ENCODE assay signal across 9 cellular contexts in the genomic region with DNA sequence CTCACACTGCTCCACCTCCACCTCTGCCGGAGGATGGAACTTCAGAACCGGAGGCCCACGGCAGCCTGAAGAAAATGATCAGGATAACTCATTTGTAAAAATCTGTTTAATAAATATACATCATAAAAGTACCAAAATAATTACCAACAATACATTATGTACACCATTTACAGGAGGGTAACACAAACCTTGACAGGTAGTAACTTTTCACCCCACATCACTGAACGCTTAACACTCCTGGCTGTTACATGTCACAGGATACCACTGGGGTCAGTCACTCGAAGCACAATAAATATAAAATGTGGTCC. TPM values are rescaled to one million over a fixed set of nuclear protein-coding genes. Genes with fewer than 3 reads are reported as not detected.
DNase-seq lines count a peak whose midpoint lies in the region; ATAC-seq and TF ChIP-seq lines count a peak whose summit lies in the region.
"Had no signal": no experiment of that assay in that cellular context is flagged by ENCODE, and none has a peak within 500 bp of the region (broad histone marks: within the 10 kb centered on the region; RNA-seq: fewer than 3 reads in every experiment).

No MANE protein-coding gene starts in this region.

- H3F3A ChIP-seq in SU-DHL-6 (ENCODE audit: insufficient read depth): peaks cover 59% of the 10 kb centered on the region

- peaks cover 57% of the 10 kb centered on the region for H3K4me1 Mint-ChIP-seq in CD8-positive, alpha-beta T cell (ENCODE audit: low read depth)

- H3K36me3 ChIP-seq in CD8-positive, alpha-beta T cell (ENCODE audit: insufficient read depth, low read length): peaks cover 37% of the 10 kb centered on the region
- H3K36me3 ChIP-seq in SU-DHL-6 (ENCODE audit: low read length): peaks cover 33% of the 10 kb centered on the region
- H3K36me3 ChIP-seq in esophagus muscularis mucosa: peaks cover 36 to 62% (median 42%) of the 10 kb centered on the region in 4 donors
- H3K36me3 ChIP-seq in prostate gland: peaks cover 22 to 29% of the 10 kb centered on the region in 2 donors

- no peak for ATAC-seq in CD8-positive, alpha-beta T cell
- ATAC-seq in GM21381 (IDR thresholded peaks at IDR 0.05; ENCODE audit: unreplicated experiment) (no peak), HG03139 (IDR thresholded peaks at IDR 0.05; ENCODE audit: unreplicated experiment) (no peak)

- TF ChIP-seq POLR2A in esophagus muscularis mucosa (IDR thresholded peaks at IDR 0.05; ENCODE audit: low read depth) (no peak), prostate gland (IDR thresholded peaks at IDR 0.05) (no peak)

- TF ChIP-seq EP300 in esophagus muscularis mucosa (IDR thresholded peaks at IDR 0.05): no peak

- peak overlapping the region; percentile 97 for H3K27ac Mint-ChIP-seq in CD8-positive, alpha-beta T cell

- H3K9me3 Mint-ChIP-seq in CD8-positive, alpha-beta T cell: no peaks in the 10 kb centered on the region

- no peak overlapping the region for H3K9ac ChIP-seq in SU-DHL-6 (ENCODE audit: low read length)

- no peak for TF ChIP-seq CTCF in CD8-positive, alpha-beta T cell (IDR thresholded peaks at IDR 0.05)
- TF ChIP-seq CTCF in SU-DHL-6 (IDR thresholded peaks at IDR 0.05; ENCODE audit: insufficient read depth, low read length, poor library complexity, severe bottlenecking) (no peak), esophagus muscularis mucosa (IDR thresholded peaks at IDR 0.05) (no peak), prostate gland (IDR thresholded peaks at IDR 0.05) (peak in 1 of 4 experiments; percentile 7)

- H4K20me1 ChIP-seq in SU-DHL-6 (ENCODE audit: low read depth, low read length): peaks cover 4% of the 10 kb centered on the region; the same call in 1 of the 2 replicates

- 38% methylated on average over 5 of the region's 5 CpGs for WGBS in esophagus muscularis mucosa
- WGBS in prostate gland: 26% methylated on average over 5 of the region's 5 CpGs

- CTCF ChIA-PET in CD8-positive, alpha-beta T cell (lab: Charles Lee): interaction anchor here (0.8 to 9.7 kb wide), 3 partner anchors 14 to 260 kb away, joined by 3 to 88 read pairs (median 7); no protein-coding TSS in a partner anchor

- H3K4me2 ChIP-seq in SU-DHL-6 (ENCODE audit: low read depth, low read length, poor library complexity, severe bottlenecking): peak overlapping the region; percentile 91

- H2AFZ ChIP-seq in SU-DHL-6 (ENCODE audit: low read depth, low read length, severe bottlenecking): no peak overlapping the region

- no peaks in the 10 kb centered on the region for H3K27me3 ChIP-seq in CD8-positive, alpha-beta T cell (ENCODE audit: insufficient read depth, low read length)
- H3K27me3 ChIP-seq in SU-DHL-6 (ENCODE audit: low read length): no peaks in the 10 kb centered on the region
- H3K27me3 ChIP-seq in esophagus muscularis mucosa: no peaks in the 10 kb centered on the region
- H3K27me3 ChIP-seq in prostate gland (replicated peaks; ENCODE audit: insufficient read depth): no peaks in the 10 kb centered on the region

- H3K79me2 ChIP-seq in SU-DHL-6 (ENCODE audit: insufficient read depth, low read length): peaks cover 11% of the 10 kb centered on the region; the same call in 1 of the 2 replicates

- no peaks in the 10 kb centered on the region for H3K9me2 ChIP-seq in SU-DHL-6 (replicated peaks; ENCODE audit: insufficient read depth, low read length)

- H3K36me3 Mint-ChIP-seq in CD8-positive, alpha-beta T cell: peaks cover 56% of the 10 kb centered on the region

- DNase-seq in CD8-positive, alpha-beta T cell: no peak
- DNase-seq in esophagus muscularis mucosa (ENCODE audit: extremely low spot score) (no peak), prostate gland (ENCODE audit: low spot score) (no peak), DMS114 treated with DMSO at 0.1 percent for 48 hours (lab: John Stamatoyannopoulos, UW; ENCODE audit: unreplicated experiment) (no peak)
- DNase-seq in stimulated activated CD4-positive, alpha-beta T cell treated with anti-CD3 and anti-CD28 coated beads, Interleukin-2, amount 100 ng/mL, for 24 hours: no peak
- DNase-seq: NCI-H187 treated with DMSO at 0.1 percent for 48 hours had no signal

- peak overlapping the region; percentile 91 for H3K4me3 Mint-ChIP-seq in CD8-positive, alpha-beta T cell

- peak overlapping the region; percentile 93 for H3K27ac ChIP-seq in CD8-positive, alpha-beta T cell (ENCODE audit: low read depth, low read length)
- H3K27ac ChIP-seq in SU-DHL-6 (ENCODE audit: low read depth, low read length): peak overlapping the region; percentile 86; the same call in 1 of the 2 replicates
- H3K27ac ChIP-seq in esophagus muscularis mucosa (replicated peaks in 1 of 4): peak overlapping the region; percentile 99 to 100 (median 100)
- H3K27ac ChIP-seq in prostate gland: peak overlapping the region; percentile 100

- H3K4me3 ChIP-seq in CD8-positive, alpha-beta T cell (ENCODE audit: low read depth, low read length): peak overlapping the region; percentile 25
- H3K4me3 ChIP-seq in SU-DHL-6 (ENCODE audit: insufficient read depth, low read length, poor library complexity, severe bottlenecking): no peak overlapping the region
- H3K4me3 ChIP-seq in esophagus muscularis mucosa: peak overlapping the region; percentile 86 to 97 (median 93)
- peak overlapping the region; percentile 97 to 99 for H3K4me3 ChIP-seq in prostate gland

- POLR2A ChIA-PET in CD8-positive, alpha-beta T cell (lab: Charles Lee): interaction anchor here (1.0 to 5.5 kb wide), 5 partner anchors 9 to 260 kb away, joined by 3 to 92 read pairs (median 6); partner anchors contain the start of gene PSMA6

- no peaks in the 10 kb centered on the region for H3K9me3 ChIP-seq in CD8-positive, alpha-beta T cell (ENCODE audit: low read length)
- H3K9me3 ChIP-seq in SU-DHL-6 (ENCODE audit: insufficient read depth, low read length) (no peaks in the 10 kb centered on the region), esophagus muscularis mucosa (no peaks in the 10 kb centered on the region), prostate gland (no peaks in the 10 kb centered on the region)

- intact Hi-C loops in CD8-positive, alpha-beta T cell (cut with DNase I, micrococcal nuclease): loop anchor here (5.0 to 10.0 kb wide), 4 partner anchors 69 to 867 kb away; partner anchors contain the start of genes BRMS1L (in 1 of the 2), EAPP (in 1 of the 2) and SRP54 (in 1 of the 2)
- intact Hi-C loops in esophagus muscularis mucosa (cut with DNase I): loop anchor here (2.0 kb wide), 1 partner anchor 15 kb away; no protein-coding TSS in a partner anchor
- intact Hi-C loops in prostate gland (cut with DNase I): loop anchor here (5.0 to 10.0 kb wide), 2 partner anchors 527 to 689 kb away; partner anchors contain the start of genes BAZ1A and CFL2

- peaks cover 49% of the 10 kb centered on the region for H3K4me1 ChIP-seq in CD8-positive, alpha-beta T cell (ENCODE audit: insufficient read depth, low read length)
- H3K4me1 ChIP-seq in esophagus muscularis mucosa: peaks cover 53 to 62% (median 60%) of the 10 kb centered on the region in 4 donors
- peaks cover 6% of the 10 kb centered on the region for H3K4me1 ChIP-seq in prostate gland (replicated peaks)

- no peaks in the 10 kb centered on the region for H3K27me3 Mint-ChIP-seq in CD8-positive, alpha-beta T cell (ENCODE audit: low read depth)

RNA-seq across cellular contexts. Expression of gene NFKBIA, which starts 3.2 kb away (rescaled TPM):
- total RNA-seq in CD8-positive, alpha-beta T cell: 1,000 to 10,000 TPM; 1,097 to 1,133 TPM
- total RNA-seq in esophagus muscularis mucosa (100 to 1,000 TPM; 387 to 416 (median 398) TPM), prostate gland (100 to 1,000 TPM; 294 to 415 TPM)
